Comparison of ENCODE assay signal across 20 cellular contexts in the genomic region with DNA sequence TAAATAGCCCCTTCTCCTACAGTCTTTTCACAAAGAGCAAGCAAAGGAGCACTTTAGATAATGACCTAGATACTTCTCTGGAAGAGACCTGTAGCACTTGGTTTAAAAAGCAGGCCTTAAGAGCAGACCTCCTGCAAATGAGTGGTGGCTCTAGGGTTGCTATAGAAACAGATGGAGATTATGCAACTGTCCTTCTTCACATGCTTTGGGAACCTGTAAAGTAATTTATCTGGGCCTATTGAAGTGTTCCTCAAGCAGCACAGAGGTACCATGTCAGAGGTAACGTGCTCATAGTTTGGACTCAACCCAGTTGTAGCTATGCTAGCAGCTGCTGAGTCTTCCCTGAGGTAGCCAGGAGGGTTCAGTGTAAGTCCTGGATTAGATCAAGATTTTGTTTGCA.
DNase-seq lines count a peak whose midpoint lies in the region; TF ChIP-seq lines count a peak whose summit lies in the region.
"Had no signal": no experiment of that assay in that cellular context is flagged by ENCODE, and none has a peak within 500 bp of the region (broad histone marks: within the 10 kb centered on the region; RNA-seq: fewer than 3 reads in every experiment).

No MANE protein-coding gene starts in this region.

- CTCF ChIA-PET in Calu3 (lab: Charles Lee): no interaction called here

- H3K14ac ChIP-seq in H9 (ENCODE audit: insufficient read depth, low read length): no peak overlapping the region

- intact Hi-C loops in Calu3 (cut with micrococcal nuclease; ENCODE audit: unreplicated experiment): no loop called here

- WGBS in H9 (ENCODE audit: extremely low coverage, insufficient read length, low lambda C conversion rate): no CpG with 5 or more reads among the region's 1 CpG

- H3K4me1 Mint-ChIP-seq in Calu3 (ENCODE audit: low read depth, unreplicated experiment) (no peaks in the 10 kb centered on the region), H9 (peaks cover 5 to 8% of the 10 kb centered on the region in 2 experiments)

- no TSS peak for BruUV-seq in Calu3 (replicated peaks; lab: Mats Ljungman, UMichigan)

- no peak overlapping the region for H4K91ac ChIP-seq in H9 (ENCODE audit: insufficient read length, low read depth, low read length)

- no peak overlapping the region for H3T11ph ChIP-seq in H9 (ENCODE audit: low read length)

- no peaks in the 10 kb centered on the region for H4K20me1 ChIP-seq in H9 (ENCODE audit: control insufficient read depth, insufficient read depth, insufficient read length)

- H2BK20ac ChIP-seq in H9 (ENCODE audit: low read depth, low read length, poor library complexity, severe bottlenecking): no peak overlapping the region

- H2BK12ac ChIP-seq in H9 (ENCODE audit: insufficient read length, low read depth, low read length): no peak overlapping the region

- H3K36me3 Mint-ChIP-seq in Calu3 (ENCODE audit: insufficient read depth, unreplicated experiment) (no peaks in the 10 kb centered on the region), H9 (ENCODE audit: insufficient read depth in 1 of 3, low read depth in 3 of 3) (no peaks in the 10 kb centered on the region)

- H3K4ac ChIP-seq in H9 (ENCODE audit: low read depth, low read length): no peak overlapping the region

- no peaks in the 10 kb centered on the region for H3K23me2 ChIP-seq in H9 (ENCODE audit: insufficient read length, low read depth, low read length, poor library complexity, severe bottlenecking)

- TF ChIP-seq CTCF in Calu3 (IDR thresholded peaks at IDR 0.05; ENCODE audit: unreplicated experiment) (no peak), H9 (conservative IDR thresholded peaks at IDR 0.05) (no peak)

- no peak overlapping the region for H2AFZ ChIP-seq in H9 (ENCODE audit: low read length)

- no peak overlapping the region for H3K23ac ChIP-seq in H9 (ENCODE audit: insufficient read length, low read depth, low read length)

- H3K79me2 ChIP-seq in H9 (ENCODE audit: insufficient read depth, low read length): no peaks in the 10 kb centered on the region

- H2BK15ac ChIP-seq in H9 (ENCODE audit: low read depth, low read length): no peak overlapping the region

- H3K9me3 Mint-ChIP-seq in Calu3 (ENCODE audit: low read depth, unreplicated experiment) (no peaks in the 10 kb centered on the region), H9 (no peaks in the 10 kb centered on the region)

- H4K5ac ChIP-seq in H9 (ENCODE audit: insufficient read length, low read depth, low read length): no peak overlapping the region

- H3K9me3 ChIP-seq in H9 (ENCODE audit: control insufficient read depth, low read depth, low read length): no peaks in the 10 kb centered on the region
- H3K9me3 ChIP-seq: A549, HAP-1 had no signal

- H3K27ac ChIP-seq in temporal lobe (ENCODE audit: low read depth, low read length) (peak overlapping the region; percentile 21), H9 (ENCODE audit: insufficient read length, low read depth, low read length) (no peak overlapping the region)
- H3K27ac ChIP-seq: A549 had no signal

- DNase-seq in NCI-H748 (lab: John Stamatoyannopoulos, UW; ENCODE audit: unreplicated experiment) (peak; percentile 14), NCI-H748 treated with DMSO at 0.1 percent for 48 hours (lab: John Stamatoyannopoulos, UW) (no peak), SK-N-DZ (ENCODE audit: low spot score) (peak; percentile 57), inferior parietal cortex (ENCODE audit: extremely low spot score) (peak; percentile 39), AG08395 (ENCODE audit: low spot score) (no peak), Calu3 (no peak), H9 (no peak)
- DNase-seq: C1 segment of cervical spinal cord, DMS153, EL, IMR-90, Kasumi-1, MM.1S, NCI-H1105 treated with DMSO at 0.1 percent for 48 hours, NCI-H2029 treated with DMSO at 0.1 percent for 48 hours, NCI-H446, NCI-H69 had no signal

- no peak overlapping the region for H2BK120ac ChIP-seq in H9 (ENCODE audit: low read depth, low read length, poor library complexity, severe bottlenecking)

- H3K4me3 Mint-ChIP-seq in Calu3 (ENCODE audit: low read depth, unreplicated experiment): no peak overlapping the region
- H3K4me3 Mint-ChIP-seq in H9: no peak overlapping the region; a peak in 1 of 5 replicates

- H3K4me1 ChIP-seq in H9 (ENCODE audit: insufficient read depth, low read length): no peaks in the 10 kb centered on the region; the same call in none of the 2 replicates
- H3K4me1 ChIP-seq: A549, HAP-1 had no signal

- H3K27me3 ChIP-seq in H9 (ENCODE audit: insufficient read depth, low read length): no peaks in the 10 kb centered on the region

- no peak overlapping the region for H3K9ac ChIP-seq in H9 (ENCODE audit: extremely low read depth, insufficient read length, low read length)

- no peak overlapping the region for H4K8ac ChIP-seq in H9 (replicated peaks; ENCODE audit: insufficient read length, low read depth, low read length)

- H2AK5ac ChIP-seq in H9 (ENCODE audit: insufficient read length, low read length): no peak overlapping the region

- no peak overlapping the region for H3K56ac ChIP-seq in H9 (ENCODE audit: insufficient read length, low read depth, low read length)

- H3K4me2 ChIP-seq in H9 (ENCODE audit: insufficient read depth, insufficient read length, low read length): no peak overlapping the region
- H3K4me2 ChIP-seq: A549 had no signal

- no peak overlapping the region for H2BK5ac ChIP-seq in H9 (ENCODE audit: insufficient read length, low read length)

- no peaks in the 10 kb centered on the region for H3K79me1 ChIP-seq in H9 (ENCODE audit: insufficient read depth, low read depth, low read length, poor library complexity, severe bottlenecking)

- H3K18ac ChIP-seq in H9 (ENCODE audit: insufficient read length, low read depth, low read length): no peak overlapping the region

- H3K27me3 Mint-ChIP-seq in Calu3 (ENCODE audit: unreplicated experiment): peaks cover 90% of the 10 kb centered on the region
- peaks cover 9% of the 10 kb centered on the region for H3K27me3 Mint-ChIP-seq in H9 (ENCODE audit: low read depth)

- H3K27ac Mint-ChIP-seq in Calu3 (ENCODE audit: unreplicated experiment): no peak overlapping the region
- H3K27ac Mint-ChIP-seq in H9: peak overlapping the region in 1 of 3 experiments; percentile 50; a peak in 1 of 7 replicates

Comparison
In these comparisons a context has a peak if more than half of its experiments do, and no peak if none do; other contexts are left out.
1. DNase-seq: peak in NCI-H748 (single experiment), SK-N-DZ (single experiment) and inferior parietal cortex (single experiment); none in NCI-H748 treated with DMSO at 0.1 percent for 48 hours (single experiment), AG08395 (single experiment), Calu3 (single experiment) and H9 (single experiment).